11 cellular contexts compared by ENCODE assay signal in the genomic region with DNA sequence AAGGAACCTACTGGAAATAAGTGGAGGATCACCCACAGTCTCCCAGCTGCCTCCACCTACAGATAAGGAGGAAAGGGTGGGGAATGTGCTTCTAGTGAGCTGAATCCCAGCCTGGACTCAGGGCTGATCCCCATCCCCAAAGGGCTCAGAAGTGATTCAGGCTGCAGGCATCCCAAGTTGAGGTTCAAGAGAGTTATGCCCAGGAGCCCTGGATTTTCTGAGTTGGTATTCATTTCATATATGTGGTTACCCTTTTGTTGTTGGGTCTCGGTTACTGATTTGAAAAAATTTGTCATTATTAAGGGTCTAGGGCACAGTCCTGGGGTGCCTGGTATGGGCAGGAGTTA. TPM values are rescaled to one million over a fixed set of nuclear protein-coding genes. Genes with fewer than 3 reads are reported as not detected.
A peak's percentile ranks its signal among the peaks of the same experiment; 100 is the strongest.
DNase-seq lines count a peak whose midpoint lies in the region; ATAC-seq and TF ChIP-seq lines count a peak whose summit lies in the region.
"Had no signal": no experiment of that assay in that cellular context is flagged by ENCODE, and none has a peak within 500 bp of the region (broad histone marks: within the 10 kb centered on the region; RNA-seq: fewer than 3 reads in every experiment).

No MANE protein-coding gene starts in this region.

- no peaks in the 10 kb centered on the region for H3K36me3 ChIP-seq in liver (ENCODE audit: control insufficient read depth in 4 of 4, insufficient read depth in 3 of 4, low read depth in 1 of 4, low read length in 3 of 4)
- H3K36me3 ChIP-seq in upper lobe of right lung = no peaks in the 10 kb centered on the region
- H3K36me3 ChIP-seq in vagina = no peaks in the 10 kb centered on the region
- H3K36me3 ChIP-seq: cardiac muscle cell had no signal

- H3K27me3 Mint-ChIP-seq in stimulated activated naive CD8-positive, alpha-beta T cell treated with anti-CD3 and anti-CD28 coated beads, Interleukin-15, Interleukin-2, amounts not matched to agents 100 ng/mL and 50 ng/mL, for 24 hours = no peaks in the 10 kb centered on the region

- no peak for DNase-seq in stimulated activated naive CD8-positive, alpha-beta T cell treated with anti-CD3 and anti-CD28 coated beads, Interleukin-15, Interleukin-2, amounts not matched to agents 100 U/mL and 50 U/mL, for 24 hours
- DNase-seq in astrocyte of the hippocampus (ENCODE audit: low read depth, low spot score) (peak; percentile 32), upper lobe of right lung (no peak), vagina (ENCODE audit: extremely low spot score in 2 of 2) (no peak), NCI-H748 (lab: John Stamatoyannopoulos, UW; ENCODE audit: unreplicated experiment) (no peak)
- DNase-seq: COR-L47, NCI-H2081 had no signal

- H3K4me1 ChIP-seq in liver (ENCODE audit: control insufficient read depth in 4 of 4, insufficient read depth in 4 of 4, low read length in 3 of 4) (peaks cover 0 to 8% (median 0%) of the 10 kb centered on the region in 4 donors), upper lobe of right lung (peaks cover 43% of the 10 kb centered on the region), vagina (peaks cover 14% of the 10 kb centered on the region)

- no peak overlapping the region for H3K9ac ChIP-seq in liver (ENCODE audit: low read depth in 1 of 2, low read length in 2 of 2)

- H3K27me3 ChIP-seq in liver (ENCODE audit: control insufficient read depth in 4 of 4, insufficient read depth in 4 of 4, low read length in 3 of 4) (no peaks in the 10 kb centered on the region), upper lobe of right lung (no peaks in the 10 kb centered on the region), vagina (no peaks in the 10 kb centered on the region)

- H3K27ac Mint-ChIP-seq in stimulated activated naive CD8-positive, alpha-beta T cell treated with anti-CD3 and anti-CD28 coated beads, Interleukin-15, Interleukin-2, amounts not matched to agents 100 ng/mL and 50 ng/mL, for 24 hours = no peak overlapping the region

- H3K4me1 Mint-ChIP-seq in stimulated activated naive CD8-positive, alpha-beta T cell treated with anti-CD3 and anti-CD28 coated beads, Interleukin-15, Interleukin-2, amounts not matched to agents 100 ng/mL and 50 ng/mL, for 24 hours (ENCODE audit: low read depth) = peaks cover 75% of the 10 kb centered on the region

- no peak overlapping the region for H3K4me3 ChIP-seq in liver (ENCODE audit: low read depth in 1 of 3, low read length in 3 of 3)
- H3K4me3 ChIP-seq in upper lobe of right lung = no peak overlapping the region
- no peak overlapping the region for H3K4me3 ChIP-seq in vagina
- H3K4me3 ChIP-seq: cardiac muscle cell had no signal

- no peaks in the 10 kb centered on the region for H3K9me3 Mint-ChIP-seq in stimulated activated naive CD8-positive, alpha-beta T cell treated with anti-CD3 and anti-CD28 coated beads, Interleukin-15, Interleukin-2, amounts not matched to agents 100 ng/mL and 50 ng/mL, for 24 hours

- no peak for ATAC-seq in stimulated activated naive CD8-positive, alpha-beta T cell treated with anti-CD3 and anti-CD28 coated beads, Interleukin-15, Interleukin-2, amounts not matched to agents 100 U/mL and 50 U/mL, for 24 hours
- ATAC-seq in upper lobe of right lung = no peak
- no peak for ATAC-seq in HG03378 (IDR thresholded peaks at IDR 0.05; ENCODE audit: unreplicated experiment)

- H3K9me3 ChIP-seq in liver (ENCODE audit: control insufficient read depth in 4 of 4, low read length in 3 of 4) = no peaks in the 10 kb centered on the region
- no peaks in the 10 kb centered on the region for H3K9me3 ChIP-seq in upper lobe of right lung
- no peaks in the 10 kb centered on the region for H3K9me3 ChIP-seq in vagina

- no peak for TF ChIP-seq RAD21 in liver (IDR thresholded peaks at IDR 0.05)

- no peak for TF ChIP-seq POLR2A in vagina (IDR thresholded peaks at IDR 0.05)

- H3K27ac ChIP-seq in liver (ENCODE audit: low read depth in 1 of 2, low read length in 2 of 2) (peak overlapping the region; percentile 44 to 53), upper lobe of right lung (peak overlapping the region; percentile 73), vagina (no peak overlapping the region)
- H3K27ac ChIP-seq: cardiac muscle cell had no signal

- intact Hi-C loops in upper lobe of right lung (cut with DNase I) (no loop called here), vagina (cut with DNase I) (no loop called here)

- peak overlapping the region; percentile 53 for H3K4me3 Mint-ChIP-seq in stimulated activated naive CD8-positive, alpha-beta T cell treated with anti-CD3 and anti-CD28 coated beads, Interleukin-15, Interleukin-2, amounts not matched to agents 100 ng/mL and 50 ng/mL, for 24 hours

- 2% methylated on average over 1 of the region's 1 CpG for WGBS in liver

- H3K36me3 Mint-ChIP-seq in stimulated activated naive CD8-positive, alpha-beta T cell treated with anti-CD3 and anti-CD28 coated beads, Interleukin-15, Interleukin-2, amounts not matched to agents 100 ng/mL and 50 ng/mL, for 24 hours (ENCODE audit: low read depth) = no peaks in the 10 kb centered on the region

- TF ChIP-seq CTCF in liver (IDR thresholded peaks at IDR 0.05; ENCODE audit: low read depth, low read length, missing input control) (no peak), upper lobe of right lung (IDR thresholded peaks at IDR 0.05) (no peak), vagina (IDR thresholded peaks at IDR 0.05) (no peak)

TF ChIP-seq in liver, 16 proteins besides CTCF, POLR2A, EP300 and RAD21:
- TF ChIP-seq SP1 (IDR thresholded peaks at IDR 0.05) (no peak), NR2F2 (IDR thresholded peaks at IDR 0.05) (no peak), EGR1 (IDR thresholded peaks at IDR 0.05; ENCODE audit: low read depth in 2 of 2) (no peak), HNF4G (IDR thresholded peaks at IDR 0.05) (no peak), FOXA1 (IDR thresholded peaks at IDR 0.05) (no peak), TAF1 (conservative IDR thresholded peaks at IDR 0.05) (no peak), YY1 (IDR thresholded peaks at IDR 0.05) (no peak), GABPA (IDR thresholded peaks at IDR 0.05 in 1 of 2, conservative IDR thresholded peaks at IDR 0.05 in 1 of 2) (no peak), HNF4A (conservative IDR thresholded peaks at IDR 0.05) (no peak), RXRA (IDR thresholded peaks at IDR 0.05) (no peak)
- TF ChIP-seq, protein P1, sequence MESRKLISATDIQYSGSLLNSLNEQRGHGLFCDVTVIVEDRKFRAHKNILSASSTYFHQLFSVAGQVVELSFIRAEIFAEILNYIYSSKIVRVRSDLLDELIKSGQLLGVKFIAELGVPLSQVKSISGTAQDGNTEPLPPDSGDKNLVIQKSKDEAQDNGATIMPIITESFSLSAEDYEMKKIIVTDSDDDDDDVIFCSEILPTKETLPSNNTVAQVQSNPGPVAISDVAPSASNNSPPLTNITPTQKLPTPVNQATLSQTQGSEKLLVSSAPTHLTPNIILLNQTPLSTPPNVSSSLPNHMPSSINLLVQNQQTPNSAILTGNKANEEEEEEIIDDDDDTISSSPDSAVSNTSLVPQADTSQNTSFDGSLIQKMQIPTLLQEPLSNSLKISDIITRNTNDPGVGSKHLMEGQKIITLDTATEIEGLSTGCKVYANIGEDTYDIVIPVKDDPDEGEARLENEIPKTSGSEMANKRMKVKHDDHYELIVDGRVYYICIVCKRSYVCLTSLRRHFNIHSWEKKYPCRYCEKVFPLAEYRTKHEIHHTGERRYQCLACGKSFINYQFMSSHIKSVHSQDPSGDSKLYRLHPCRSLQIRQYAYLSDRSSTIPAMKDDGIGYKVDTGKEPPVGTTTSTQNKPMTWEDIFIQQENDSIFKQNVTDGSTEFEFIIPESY (IDR thresholded peaks at IDR 0.05) = no peak
- TF ChIP-seq, protein P2, sequence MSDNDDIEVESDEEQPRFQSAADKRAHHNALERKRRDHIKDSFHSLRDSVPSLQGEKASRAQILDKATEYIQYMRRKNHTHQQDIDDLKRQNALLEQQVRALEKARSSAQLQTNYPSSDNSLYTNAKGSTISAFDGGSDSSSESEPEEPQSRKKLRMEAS (IDR thresholded peaks at IDR 0.05) = no peak
- TF ChIP-seq, protein P3, sequence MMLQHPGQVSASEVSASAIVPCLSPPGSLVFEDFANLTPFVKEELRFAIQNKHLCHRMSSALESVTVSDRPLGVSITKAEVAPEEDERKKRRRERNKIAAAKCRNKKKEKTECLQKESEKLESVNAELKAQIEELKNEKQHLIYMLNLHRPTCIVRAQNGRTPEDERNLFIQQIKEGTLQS (IDR thresholded peaks at IDR 0.05) = no peak

RNA-seq across cellular contexts. Expression of a gene that starts 30.0 kb away (rescaled TPM):
- 100 to 1,000 TPM in 1 of 2 donors, 10 to 100 TPM in 1; 32.2 to 305 TPM for total RNA-seq in liver
- polyA plus RNA-seq in liver = 10 to 100 TPM; 19.5 to 50.3 TPM
- total RNA-seq in upper lobe of right lung = 225 TPM
- total RNA-seq in vagina = 117 TPM
- total RNA-seq: cardiac muscle cell had no signal
- polyA plus RNA-seq: cardiac muscle cell had no signal
